ENCODE assay signal across 18 cellular contexts in the genomic region with DNA sequence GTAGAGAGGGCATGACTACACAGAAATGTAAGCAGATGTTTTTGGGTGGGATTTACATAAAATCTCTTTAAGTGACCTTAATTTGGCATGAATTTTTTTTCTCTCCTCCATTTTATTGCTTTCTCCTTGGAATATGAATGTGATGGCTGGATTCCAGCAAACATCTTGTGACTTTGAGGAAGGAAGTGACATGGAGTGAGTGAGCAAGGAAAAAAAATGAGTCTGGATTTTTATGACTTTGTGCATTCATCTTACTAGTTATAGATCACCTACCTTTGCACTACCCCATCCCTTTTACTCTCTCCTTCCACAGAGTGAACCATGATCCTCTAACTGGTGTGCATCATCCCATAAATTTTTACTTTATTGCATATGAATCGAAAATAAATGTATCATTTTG.
"Had no signal": no experiment of that assay in that cellular context is flagged by ENCODE, and none has a peak within 500 bp of the region (broad histone marks: within the 10 kb centered on the region; RNA-seq: fewer than 3 reads in every experiment).

No MANE protein-coding gene starts in this region.

- ATAC-seq: activated CD4-positive, alpha-beta T cell treated with anti-CD3 and anti-CD28 coated beads for 36 hours; activated CD8-positive, alpha-beta T cell treated with anti-CD3 and anti-CD28 coated beads for 36 hours; activated T-cell treated with anti-CD3 and anti-CD28 coated beads, Interleukin-2, amount 50 U/mL, for 72 hours; T-cell had no signal

- DNase-seq: activated CD4-positive, alpha-beta T cell treated with anti-CD3 and anti-CD28 coated beads for 36 hours; activated CD4-positive, alpha-beta T cell treated with anti-CD3 and anti-CD28 coated beads, Interleukin-2, amount 50 U/mL, for 1 hour; activated CD8-positive, alpha-beta memory T cell treated with anti-CD3 and anti-CD28 coated beads, Interleukin-2, amount 50 U/mL, for 4 hours; activated CD8-positive, alpha-beta T cell treated with anti-CD3 and anti-CD28 coated beads for 36 hours; activated gamma-delta T cell treated with Interleukin-2 at 50 U/mL for 16 hours; activated naive CD4-positive, alpha-beta T cell treated with anti-CD3 and anti-CD28 coated beads, Interleukin-2, amount 10 ng/mL, durations not matched to agents 7 days and 5 days; activated naive CD8-positive, alpha-beta T cell treated with anti-CD3 and anti-CD28 coated beads for 36 hours; activated T-cell treated with anti-CD3 and anti-CD28 coated beads, Interleukin-2, amount 50 U/mL, for 72 hours; brain microvascular endothelial cell; Karpas-422; NCI-H146; NCI-H187 treated with DMSO at 0.1 percent for 48 hours; NCI-H2081 treated with DMSO at 0.1 percent for 48 hours; NCI-H524; SIG-M5; T-cell; WERI-Rb-1 had no signal

- H3K4me3 ChIP-seq: SK-N-MC had no signal

- H3K27me3 ChIP-seq: brain microvascular endothelial cell had no signal

- H3K36me3 ChIP-seq: brain microvascular endothelial cell, WERI-Rb-1 had no signal

- H3K27ac ChIP-seq: brain microvascular endothelial cell, SK-N-MC, WERI-Rb-1 had no signal
